ENCODE assay signal across 18 cellular contexts in genomic region chr2:1101982-1102381, GRCh38.
"Had no signal": no experiment of that assay in that cellular context is flagged by ENCODE, and none has a peak within 500 bp of the region (broad histone marks: within the 10 kb centered on the region; RNA-seq: fewer than 3 reads in every experiment).

No MANE protein-coding gene starts in this region.

- FAIRE-seq: frontal cortex, islet of Langerhans had no signal

- ATAC-seq: heart left ventricle; naive thymus-derived CD4-positive, alpha-beta T cell; sciatic nerve had no signal

- H3K4me3 ChIP-seq: dorsolateral prefrontal cortex, heart left ventricle, tibial artery, upper lobe of left lung, vagina had no signal

- DNase-seq: cortex of kidney; dorsolateral prefrontal cortex; effector CD8-positive, alpha-beta T cell; heart left ventricle; hippocampal formation; kidney glomerular epithelial cell; mammary epithelial cell; nephron progenitor cell; posterior cingulate gyrus; spleen; stimulated activated naive CD4-positive, alpha-beta T cell; tibial artery; upper lobe of left lung had no signal

- H3K4me1 ChIP-seq: heart left ventricle, tibial artery, upper lobe of left lung, vagina had no signal

- H3K27me3 ChIP-seq: dorsolateral prefrontal cortex, heart left ventricle, spleen, tibial artery, upper lobe of left lung, vagina had no signal

- H3K27ac ChIP-seq: dorsolateral prefrontal cortex, heart left ventricle, tibial artery, upper lobe of left lung, vagina had no signal

- H3K9me3 ChIP-seq: heart left ventricle, spleen, tibial artery, upper lobe of left lung, vagina had no signal

- H3K36me3 ChIP-seq: heart left ventricle, spleen, tibial artery, upper lobe of left lung, vagina had no signal

- H3K36me3 Mint-ChIP-seq: naive thymus-derived CD4-positive, alpha-beta T cell had no signal

- H3K27me3 Mint-ChIP-seq: naive thymus-derived CD4-positive, alpha-beta T cell had no signal

- H3K4me3 Mint-ChIP-seq: naive thymus-derived CD4-positive, alpha-beta T cell; nephron progenitor cell had no signal

- H3K9me3 Mint-ChIP-seq: naive thymus-derived CD4-positive, alpha-beta T cell; nephron progenitor cell had no signal
